Comparison of ENCODE assay signal across 10 cellular contexts in the genomic region with DNA sequence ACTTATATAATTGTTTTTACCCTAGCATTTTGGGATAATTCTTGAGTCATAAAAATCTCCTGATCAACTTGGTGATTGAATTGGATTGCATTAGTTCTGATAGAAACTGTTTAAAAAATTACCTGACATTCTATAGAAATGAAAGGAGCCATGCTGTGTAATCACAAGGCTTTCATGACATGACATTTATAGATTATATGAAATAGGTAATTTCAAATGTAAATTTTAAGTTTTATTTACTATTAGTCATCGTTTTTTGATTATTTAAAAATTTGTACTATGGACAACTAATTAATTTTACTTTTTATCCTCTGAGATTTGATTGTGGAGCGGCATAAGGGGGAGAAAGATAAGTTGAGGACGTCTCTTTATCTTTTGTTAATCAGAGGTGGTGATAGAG. TPM values are rescaled to one million over a fixed set of nuclear protein-coding genes. Genes with fewer than 3 reads are reported as not detected.
DNase-seq lines count a peak whose midpoint lies in the region; ATAC-seq and TF ChIP-seq lines count a peak whose summit lies in the region.
"Had no signal": no experiment of that assay in that cellular context is flagged by ENCODE, and none has a peak within 500 bp of the region (broad histone marks: within the 10 kb centered on the region; RNA-seq: fewer than 3 reads in every experiment).

No MANE protein-coding gene starts in this region.

- H3K27me3 ChIP-seq in SK-N-SH (ENCODE audit: insufficient read depth): no peaks in the 10 kb centered on the region

- 61% methylated on average over 3 of the region's 3 CpGs for WGBS in SK-N-SH (ENCODE audit: low lambda C conversion rate)

- H3K4me1 ChIP-seq in SK-N-SH (ENCODE audit: control insufficient read depth in 1 of 2, insufficient read depth in 2 of 2, low read depth in 1 of 2, low read length in 1 of 2): peaks cover 16 to 17% of the 10 kb centered on the region in 2 experiments; a peak in 2 of 4 replicates

- H3K36me3 Mint-ChIP-seq in activated T-helper 2 cell treated with anti-CD3 and anti-CD28 coated beads, Interferon-gamma antibody, Interleukin-2, Interleukin-4, amounts not matched to agents 10 μg/mL and 5 μg/mL and 100 μg/mL, durations not matched to agents 14 hours and 24 hours and 36 hours (ENCODE audit: low read depth): peaks cover 86% of the 10 kb centered on the region
- peaks cover 9% of the 10 kb centered on the region for H3K36me3 Mint-ChIP-seq in glutamatergic neuron (ENCODE audit: unreplicated experiment)
- H3K36me3 Mint-ChIP-seq in stimulated activated naive B cell treated with anti-CD40 and anti-IgM and Interleukin-4, amounts not matched to agents 10 μg/mL and 1 μg/mL and 100 μg/mL, for 72 hours: peaks cover 52 to 60% of the 10 kb centered on the region in 2 donors

- no peak overlapping the region for H3K9ac ChIP-seq in SK-N-SH

- peaks cover 54% of the 10 kb centered on the region for H3K4me1 Mint-ChIP-seq in activated T-helper 2 cell treated with anti-CD3 and anti-CD28 coated beads, Interferon-gamma antibody, Interleukin-2, Interleukin-4, amounts not matched to agents 10 μg/mL and 5 μg/mL and 100 μg/mL, durations not matched to agents 14 hours and 24 hours and 36 hours (ENCODE audit: low read depth)
- H3K4me1 Mint-ChIP-seq in glutamatergic neuron (ENCODE audit: low read depth, unreplicated experiment): peaks cover 22% of the 10 kb centered on the region
- H3K4me1 Mint-ChIP-seq in stimulated activated naive B cell treated with anti-CD40 and anti-IgM and Interleukin-4, amounts not matched to agents 10 μg/mL and 1 μg/mL and 100 μg/mL, for 72 hours: peaks cover 10 to 29% of the 10 kb centered on the region in 2 donors

- CTCF ChIA-PET in SK-N-SH (lab: Yijun Ruan, JAX): interaction anchor here (1.2 kb wide), 1 partner anchor 78 kb away, joined by 4 read pairs; no protein-coding TSS in a partner anchor

- H3K27ac ChIP-seq in SK-N-SH (ENCODE audit: low read depth in 2 of 2, low read length in 1 of 2): peak overlapping the region in 1 of 2 experiments; percentile 44; a peak in 2 of 4 replicates

- no peak overlapping the region for H2AFZ ChIP-seq in SK-N-SH (ENCODE audit: low read depth)

- no peaks in the 10 kb centered on the region for H3K9me2 ChIP-seq in SK-N-SH

- no peak for TF ChIP-seq RAD21 in SK-N-SH (IDR thresholded peaks at IDR 0.05; ENCODE audit: low read length)

- H3K36me3 ChIP-seq in SK-N-SH (replicated peaks in 1 of 2; ENCODE audit: control insufficient read depth in 1 of 2, insufficient read depth in 2 of 2, low read length in 1 of 2): peaks cover 59 to 81% of the 10 kb centered on the region in 2 experiments

- no peak for ATAC-seq in SK-N-SH treated with all-trans-retinoic acid at 6 μM for 48 hours
- ATAC-seq in stimulated activated naive B cell treated with anti-CD40 and anti-IgM and Interleukin-4, amounts not matched to agents 10 μg/mL and 1 μg/mL and 100 μg/mL, for 72 hours (replicated peaks): no peak
- no peak for ATAC-seq in GM19023 (IDR thresholded peaks at IDR 0.05; ENCODE audit: unreplicated experiment)
- ATAC-seq in HG03565 (IDR thresholded peaks at IDR 0.05; ENCODE audit: unreplicated experiment): no peak

- H3K79me2 ChIP-seq in SK-N-SH (ENCODE audit: insufficient read depth): peaks cover 100% of the 10 kb centered on the region

- peak overlapping the region; percentile 67 for H3K4me3 Mint-ChIP-seq in activated T-helper 2 cell treated with anti-CD3 and anti-CD28 coated beads, Interferon-gamma antibody, Interleukin-2, Interleukin-4, amounts not matched to agents 10 μg/mL and 5 μg/mL and 100 μg/mL, durations not matched to agents 14 hours and 24 hours and 36 hours (ENCODE audit: low read depth)
- peak overlapping the region; percentile 67 for H3K4me3 Mint-ChIP-seq in glutamatergic neuron (ENCODE audit: unreplicated experiment)
- no peak overlapping the region for H3K4me3 Mint-ChIP-seq in stimulated activated naive B cell treated with anti-CD40 and anti-IgM and Interleukin-4, amounts not matched to agents 10 μg/mL and 1 μg/mL and 100 μg/mL, for 72 hours
- H3K4me3 Mint-ChIP-seq: memory B cell had no signal

- H3K9me3 Mint-ChIP-seq in activated T-helper 2 cell treated with anti-CD3 and anti-CD28 coated beads, Interferon-gamma antibody, Interleukin-2, Interleukin-4, amounts not matched to agents 10 μg/mL and 5 μg/mL and 100 μg/mL, durations not matched to agents 14 hours and 24 hours and 36 hours: no peaks in the 10 kb centered on the region
- H3K9me3 Mint-ChIP-seq in glutamatergic neuron (ENCODE audit: unreplicated experiment): peaks cover 15% of the 10 kb centered on the region
- H3K9me3 Mint-ChIP-seq in stimulated activated naive B cell treated with anti-CD40 and anti-IgM and Interleukin-4, amounts not matched to agents 10 μg/mL and 1 μg/mL and 100 μg/mL, for 72 hours: no peaks in the 10 kb centered on the region
- H3K9me3 Mint-ChIP-seq: memory B cell had no signal

- H3K4me3 ChIP-seq in SK-N-SH (ENCODE audit: low read depth in 2 of 2, low read length in 1 of 2): no peak overlapping the region

- DNase-seq in SK-N-SH: no peak
- DNase-seq in activated T-helper 2 cell treated with anti-CD3 and anti-CD28 coated beads, Interferon-gamma antibody, Interleukin-2, Interleukin-4, amounts not matched to agents 10 μg/mL and 5 μg/mL and 100 μg/mL, durations not matched to agents 14 hours and 24 hours and 36 hours (ENCODE audit: low spot score): no peak
- DNase-seq in glutamatergic neuron: no peak
- no peak for DNase-seq in stimulated activated naive B cell treated with anti-CD40 and anti-IgM and Interleukin-4, amounts not matched to agents 10 μg/mL and 1 μg/mL and 100 μg/mL, for 72 hours
- no peak for DNase-seq in GF-D8 (lab: John Stamatoyannopoulos, UW)
- DNase-seq: NCI-H1105 treated with DMSO at 0.1 percent for 48 hours had no signal

- H3K27me3 Mint-ChIP-seq in activated T-helper 2 cell treated with anti-CD3 and anti-CD28 coated beads, Interferon-gamma antibody, Interleukin-2, Interleukin-4, amounts not matched to agents 10 μg/mL and 5 μg/mL and 100 μg/mL, durations not matched to agents 14 hours and 24 hours and 36 hours (ENCODE audit: low read depth): no peaks in the 10 kb centered on the region
- H3K27me3 Mint-ChIP-seq in glutamatergic neuron (ENCODE audit: unreplicated experiment): peaks cover 12% of the 10 kb centered on the region
- no peaks in the 10 kb centered on the region for H3K27me3 Mint-ChIP-seq in stimulated activated naive B cell treated with anti-CD40 and anti-IgM and Interleukin-4, amounts not matched to agents 10 μg/mL and 1 μg/mL and 100 μg/mL, for 72 hours
- H3K27me3 Mint-ChIP-seq: memory B cell had no signal

- TF ChIP-seq CTCF in SK-N-SH (IDR thresholded peaks at IDR 0.05) (no peak), glutamatergic neuron (IDR thresholded peaks at IDR 0.05; ENCODE audit: partially characterized antibody, unreplicated experiment) (no peak)

- H3K9me3 ChIP-seq in SK-N-SH: no peaks in the 10 kb centered on the region

- H3F3A ChIP-seq in SK-N-SH (replicated peaks; ENCODE audit: insufficient read depth): peaks cover 18% of the 10 kb centered on the region

- intact Hi-C loops in activated T-helper 2 cell treated with anti-CD3 and anti-CD28 coated beads, Interferon-gamma antibody, Interleukin-2, Interleukin-4, amounts not matched to agents 10 μg/mL and 5 μg/mL and 100 μg/mL, durations not matched to agents 14 hours and 24 hours and 36 hours (cut with micrococcal nuclease): no loop called here

- POLR2A ChIA-PET in SK-N-SH (lab: Yijun Ruan, JAX): interaction anchor here (0.8 kb wide), 1 partner anchor 91 kb away, joined by 3 read pairs; no protein-coding TSS in a partner anchor

- peak overlapping the region; percentile 67 for H3K27ac Mint-ChIP-seq in activated T-helper 2 cell treated with anti-CD3 and anti-CD28 coated beads, Interferon-gamma antibody, Interleukin-2, Interleukin-4, amounts not matched to agents 10 μg/mL and 5 μg/mL and 100 μg/mL, durations not matched to agents 14 hours and 24 hours and 36 hours
- peak overlapping the region; percentile 12 for H3K27ac Mint-ChIP-seq in glutamatergic neuron (ENCODE audit: unreplicated experiment)
- peak overlapping the region; percentile 62 for H3K27ac Mint-ChIP-seq in stimulated activated naive B cell treated with anti-CD40 and anti-IgM and Interleukin-4, amounts not matched to agents 10 μg/mL and 1 μg/mL and 100 μg/mL, for 72 hours

- H4K20me1 ChIP-seq in SK-N-SH (ENCODE audit: insufficient read depth): peaks cover 41% of the 10 kb centered on the region; the same call in 1 of the 2 replicates

- no peak for TF ChIP-seq EP300 in SK-N-SH (IDR thresholded peaks at IDR 0.05; ENCODE audit: borderline replicate concordance in 1 of 2, low read depth in 1 of 2, low read length in 1 of 2)

- peak overlapping the region; percentile 63 for H3K4me2 ChIP-seq in SK-N-SH

TF ChIP-seq in SK-N-SH, 30 proteins besides CTCF, POLR2A, EP300 and RAD21 (continues in another document):
- TF ChIP-seq FOXJ3 (CRISPR knock-in tag; IDR thresholded peaks at IDR 0.05): no peak
- TF ChIP-seq, protein P1, sequence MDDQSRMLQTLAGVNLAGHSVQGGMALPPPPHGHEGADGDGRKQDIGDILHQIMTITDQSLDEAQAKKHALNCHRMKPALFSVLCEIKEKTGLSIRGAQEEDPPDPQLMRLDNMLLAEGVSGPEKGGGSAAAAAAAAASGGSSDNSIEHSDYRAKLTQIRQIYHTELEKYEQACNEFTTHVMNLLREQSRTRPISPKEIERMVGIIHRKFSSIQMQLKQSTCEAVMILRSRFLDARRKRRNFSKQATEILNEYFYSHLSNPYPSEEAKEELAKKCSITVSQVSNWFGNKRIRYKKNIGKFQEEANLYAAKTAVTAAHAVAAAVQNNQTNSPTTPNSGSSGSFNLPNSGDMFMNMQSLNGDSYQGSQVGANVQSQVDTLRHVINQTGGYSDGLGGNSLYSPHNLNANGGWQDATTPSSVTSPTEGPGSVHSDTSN (IDR thresholded peaks at IDR 0.05): no peak
- no peak for TF ChIP-seq GABPA (IDR thresholded peaks at IDR 0.05; ENCODE audit: low read depth)

TF ChIP-seq in SK-N-SH treated with all-trans-retinoic acid at 6 μM for 48 hours, 23 proteins besides CTCF, POLR2A, EP300 and RAD21 (continues in another document):
- TF ChIP-seq ZC3H10 (CRISPR knock-in tag; IDR thresholded peaks at IDR 0.05): no peak

RNA-seq across cellular contexts. Expression of gene CHD2, which starts 12.3 kb away (rescaled TPM):
- polyA plus RNA-seq in SK-N-SH (2012; rRNA removed): 25.3 and 28.6 TPM in 2 replicates
- 21.5 and 21.8 TPM in 2 replicates for polyA plus RNA-seq in SK-N-SH (2012; cell fraction: cytosol; rRNA removed)
- polyA plus RNA-seq in SK-N-SH (2012; cell fraction: nucleus; rRNA removed): 73.6 and 98.5 TPM in 2 replicates
- total RNA-seq in activated T-helper 2 cell treated with anti-CD3 and anti-CD28 coated beads, Interferon-gamma antibody, Interleukin-2, Interleukin-4, amounts not matched to agents 10 μg/mL and 5 μg/mL and 100 μg/mL, durations not matched to agents 14 hours and 24 hours and 36 hours: 105 and 111 TPM in 2 replicates
- total RNA-seq in glutamatergic neuron (ENCODE audit: unreplicated experiment): 201 TPM

Comparison
In these comparisons a context has a peak if more than half of its experiments do, and no peak if none do; other contexts are left out.
1. H3K27ac Mint-ChIP-seq: peak in every context shown above with its lines; median percentile 67 in activated T-helper 2 cell treated with anti-CD3 and anti-CD28 coated beads, Interferon-gamma antibody, Interleukin-2, Interleukin-4, amounts not matched to agents 10 μg/mL and 5 μg/mL and 100 μg/mL, durations not matched to agents 14 hours and 24 hours and 36 hours; 62 in stimulated activated naive B cell treated with anti-CD40 and anti-IgM and Interleukin-4, amounts not matched to agents 10 μg/mL and 1 μg/mL and 100 μg/mL, for 72 hours; 12 in glutamatergic neuron.
2. H3K4me3 Mint-ChIP-seq: peak in activated T-helper 2 cell treated with anti-CD3 and anti-CD28 coated beads, Interferon-gamma antibody, Interleukin-2, Interleukin-4, amounts not matched to agents 10 μg/mL and 5 μg/mL and 100 μg/mL, durations not matched to agents 14 hours and 24 hours and 36 hours (single experiment) and glutamatergic neuron (single experiment); none in stimulated activated naive B cell treated with anti-CD40 and anti-IgM and Interleukin-4, amounts not matched to agents 10 μg/mL and 1 μg/mL and 100 μg/mL, for 72 hours (0 of 2).